Comparison of ENCODE assay signal across 8 cellular contexts in the genomic region with DNA sequence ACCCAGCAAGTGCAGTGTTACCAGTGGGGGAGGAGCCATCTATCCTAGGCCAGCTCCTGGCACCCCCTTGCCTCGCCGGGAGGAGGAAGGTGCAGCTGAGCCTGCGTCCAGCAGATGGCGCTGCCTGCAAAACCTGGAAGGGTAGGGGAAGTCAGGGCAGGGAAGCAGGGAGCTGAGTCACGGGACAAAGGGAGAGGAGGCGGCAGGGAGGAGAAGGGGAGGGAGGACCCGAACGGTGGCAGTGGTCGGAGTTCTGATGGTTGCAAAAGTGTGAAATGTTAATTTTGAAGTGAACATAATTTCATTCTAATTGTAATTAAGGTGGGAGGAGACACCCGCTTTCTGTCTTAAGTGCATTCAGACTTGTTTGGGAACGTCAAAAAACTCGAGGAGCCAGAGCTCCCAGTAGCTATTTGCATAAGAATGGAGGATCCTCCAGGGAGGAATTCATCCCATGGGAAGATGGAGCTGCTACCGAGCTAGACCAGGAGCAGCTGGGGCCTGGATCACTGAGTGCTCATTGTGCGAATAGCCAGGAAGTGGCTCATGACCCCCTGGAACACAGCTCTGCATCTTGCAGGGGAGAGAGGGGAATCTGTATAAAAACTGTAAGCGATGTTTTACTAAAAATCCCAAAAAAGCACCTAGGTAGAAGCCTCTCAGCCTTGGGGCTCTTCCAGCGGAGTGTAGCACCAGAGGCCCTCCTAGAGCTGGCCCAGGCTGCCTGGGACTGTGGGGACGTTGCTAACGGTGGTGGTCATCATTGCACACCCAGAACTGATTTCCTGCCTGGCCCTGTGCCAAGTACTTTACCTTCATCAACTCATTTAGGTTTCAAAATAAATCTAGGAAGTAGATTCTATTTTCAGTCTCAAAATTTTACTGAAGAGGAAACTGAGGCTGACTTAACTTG.
DNase-seq lines count a peak whose midpoint lies in the region; ATAC-seq lines count a peak whose summit lies in the region.

No MANE protein-coding gene starts in this region.

- peak overlapping the region; percentile 32 for H3K27ac ChIP-seq in caudate nucleus (ENCODE audit: low read depth, low read length)

- ATAC-seq in GM18858 (IDR thresholded peaks at IDR 0.05; ENCODE audit: unreplicated experiment) (peak; percentile 82), HG03108 (IDR thresholded peaks at IDR 0.05; ENCODE audit: unreplicated experiment) (peak; percentile 96)

- in situ Hi-C loops in ACHN (cut with HindIII; ENCODE audit: low pct_ligation_motif_present, low pct_unique_long_range_greater_than_20kb, low sequenced_read_pairs), result no loop called here

- peak; percentile 99 for DNase-seq in ACHN
- peak; percentile 91 for DNase-seq in NCI-H2227 (lab: John Stamatoyannopoulos, UW; ENCODE audit: unreplicated experiment)
- peak; percentile 48 for DNase-seq in activated CD4-positive, CD25-positive, alpha-beta regulatory T cell treated with anti-CD3 and anti-CD28 coated beads, Interleukin-2, amount 50 U/mL, for 16 hours (ENCODE audit: low read depth, low spot score)
- DNase-seq in caudate nucleus (lab: John Stamatoyannopoulos, UW), result peak; percentile 30 to 97 (median 91)
- DNase-seq in inferior parietal cortex (ENCODE audit: extremely low spot score), result peak; percentile 97
- DNase-seq in stimulated activated CD4-positive, alpha-beta T cell treated with anti-CD3 and anti-CD28 coated beads, Interleukin-12 subunit alpha, Interleukin-12 subunit beta, amount 100 ng/mL, for 24 hours (ENCODE audit: low read depth in 2 of 2), result peak; percentile 69 to 87

Comparison
In these comparisons a context has a peak if more than half of its experiments do, and no peak if none do; other contexts are left out.
1. Peak in every context shown above with its lines: DNase-seq, ATAC-seq and H3K27ac ChIP-seq.
2. DNase-seq: peak in every context shown above with its lines; median percentile 99 in ACHN; 97 in inferior parietal cortex; 91 in NCI-H2227; 91 in caudate nucleus; 78 in stimulated activated CD4-positive, alpha-beta T cell treated with anti-CD3 and anti-CD28 coated beads, Interleukin-12 subunit alpha, Interleukin-12 subunit beta, amount 100 ng/mL, for 24 hours; 48 in activated CD4-positive, CD25-positive, alpha-beta regulatory T cell treated with anti-CD3 and anti-CD28 coated beads, Interleukin-2, amount 50 U/mL, for 16 hours.